In the genomic region with DNA sequence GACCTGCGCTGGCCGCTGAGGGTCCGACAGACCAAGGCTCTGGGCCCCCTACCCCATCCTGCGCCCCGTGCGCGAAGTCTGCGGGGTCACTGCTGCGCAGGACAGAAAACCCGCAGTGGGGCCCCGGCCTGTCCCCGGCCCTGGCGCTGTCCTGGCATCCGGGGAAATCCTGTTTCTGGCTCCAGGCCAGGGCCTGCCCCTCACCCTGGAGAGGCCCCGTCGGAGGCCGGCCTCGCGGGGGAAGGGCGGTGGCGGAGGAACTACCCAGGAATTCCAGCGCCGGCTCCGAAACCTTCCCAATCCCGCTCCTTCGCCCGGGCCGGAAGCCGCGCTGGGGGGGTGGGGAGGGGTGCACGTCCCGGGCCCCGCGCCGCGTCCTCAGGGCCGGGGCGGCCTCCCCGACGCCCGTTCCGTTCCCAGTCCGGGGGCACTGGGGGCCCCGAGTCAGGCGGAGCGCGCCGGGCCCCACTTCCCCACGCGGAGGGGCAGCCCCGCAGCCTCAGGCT, we compare ENCODE assay signal across 1 cellular context.
TF ChIP-seq lines count a peak whose summit lies in the region.

No MANE protein-coding gene starts in this region.

TF ChIP-seq in HepG2, 621 proteins besides CTCF, POLR2A, EP300 and RAD21 (continued from another document and continues in another):
- no peak for TF ChIP-seq ZNF768 (CRISPR knock-in tag; IDR thresholded peaks at IDR 0.05)
- no peak for TF ChIP-seq GABPA (IDR thresholded peaks at IDR 0.05; ENCODE audit: low read depth, low read length)
- TF ChIP-seq GABPA (CRISPR knock-in tag; IDR thresholded peaks at IDR 0.05; ENCODE audit: low read depth), result no peak
- TF ChIP-seq TBX2 (CRISPR knock-in tag; IDR thresholded peaks at IDR 0.05; ENCODE audit: borderline replicate concordance), result peak; percentile 37
- peak; percentile 70; the same call in 1 of the 2 replicates for TF ChIP-seq ZFX (CRISPR knock-in tag; IDR thresholded peaks at IDR 0.05; ENCODE audit: low read depth)
- no peak for TF ChIP-seq MIXL1 (CRISPR knock-in tag; IDR thresholded peaks at IDR 0.05)
- TF ChIP-seq AKAP8 (CRISPR knock-in tag; IDR thresholded peaks at IDR 0.05), result no peak
- TF ChIP-seq ZNF543 (CRISPR knock-in tag; IDR thresholded peaks at IDR 0.05), result no peak
- no peak for TF ChIP-seq ZSCAN22 (CRISPR knock-in tag; IDR thresholded peaks at IDR 0.05)
- no peak for TF ChIP-seq DNMT1 (CRISPR knock-in tag; IDR thresholded peaks at IDR 0.05)
- TF ChIP-seq MAFF (IDR thresholded peaks at IDR 0.05; ENCODE audit: low read depth, low read length), result no peak
- TF ChIP-seq SNAPC2 (CRISPR knock-in tag; IDR thresholded peaks at IDR 0.05), result no peak
- TF ChIP-seq, protein P1, sequence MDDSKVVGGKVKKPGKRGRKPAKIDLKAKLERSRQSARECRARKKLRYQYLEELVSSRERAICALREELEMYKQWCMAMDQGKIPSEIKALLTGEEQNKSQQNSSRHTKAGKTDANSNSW (CRISPR knock-in tag; IDR thresholded peaks at IDR 0.05; ENCODE audit: borderline replicate concordance), result no peak
- TF ChIP-seq KAT2B (IDR thresholded peaks at IDR 0.05; ENCODE audit: borderline replicate concordance, low read depth, low read length), result no peak
- TF ChIP-seq ARID2 (CRISPR knock-in tag; IDR thresholded peaks at IDR 0.05; ENCODE audit: borderline replicate concordance), result no peak
- TF ChIP-seq, protein P2, sequence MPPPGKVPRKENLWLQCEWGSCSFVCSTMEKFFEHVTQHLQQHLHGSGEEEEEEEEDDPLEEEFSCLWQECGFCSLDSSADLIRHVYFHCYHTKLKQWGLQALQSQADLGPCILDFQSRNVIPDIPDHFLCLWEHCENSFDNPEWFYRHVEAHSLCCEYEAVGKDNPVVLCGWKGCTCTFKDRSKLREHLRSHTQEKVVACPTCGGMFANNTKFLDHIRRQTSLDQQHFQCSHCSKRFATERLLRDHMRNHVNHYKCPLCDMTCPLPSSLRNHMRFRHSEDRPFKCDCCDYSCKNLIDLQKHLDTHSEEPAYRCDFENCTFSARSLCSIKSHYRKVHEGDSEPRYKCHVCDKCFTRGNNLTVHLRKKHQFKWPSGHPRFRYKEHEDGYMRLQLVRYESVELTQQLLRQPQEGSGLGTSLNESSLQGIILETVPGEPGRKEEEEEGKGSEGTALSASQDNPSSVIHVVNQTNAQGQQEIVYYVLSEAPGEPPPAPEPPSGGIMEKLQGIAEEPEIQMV (CRISPR knock-in tag; IDR thresholded peaks at IDR 0.05; ENCODE audit: low read depth), result no peak
- no peak for TF ChIP-seq EZH2 (conservative IDR thresholded peaks at IDR 0.05; ENCODE audit: low read depth, low read length)
- TF ChIP-seq ZKSCAN8 (CRISPR knock-in tag; IDR thresholded peaks at IDR 0.05; ENCODE audit: borderline replicate concordance), result no peak
- no peak for TF ChIP-seq ZNF317 (CRISPR knock-in tag; IDR thresholded peaks at IDR 0.05)
- no peak for TF ChIP-seq ZNF101 (CRISPR knock-in tag; IDR thresholded peaks at IDR 0.05; ENCODE audit: borderline replicate concordance, low read depth)
- TF ChIP-seq ZSCAN20 (CRISPR knock-in tag; IDR thresholded peaks at IDR 0.05; ENCODE audit: borderline replicate concordance), result no peak
- TF ChIP-seq, protein P3, sequence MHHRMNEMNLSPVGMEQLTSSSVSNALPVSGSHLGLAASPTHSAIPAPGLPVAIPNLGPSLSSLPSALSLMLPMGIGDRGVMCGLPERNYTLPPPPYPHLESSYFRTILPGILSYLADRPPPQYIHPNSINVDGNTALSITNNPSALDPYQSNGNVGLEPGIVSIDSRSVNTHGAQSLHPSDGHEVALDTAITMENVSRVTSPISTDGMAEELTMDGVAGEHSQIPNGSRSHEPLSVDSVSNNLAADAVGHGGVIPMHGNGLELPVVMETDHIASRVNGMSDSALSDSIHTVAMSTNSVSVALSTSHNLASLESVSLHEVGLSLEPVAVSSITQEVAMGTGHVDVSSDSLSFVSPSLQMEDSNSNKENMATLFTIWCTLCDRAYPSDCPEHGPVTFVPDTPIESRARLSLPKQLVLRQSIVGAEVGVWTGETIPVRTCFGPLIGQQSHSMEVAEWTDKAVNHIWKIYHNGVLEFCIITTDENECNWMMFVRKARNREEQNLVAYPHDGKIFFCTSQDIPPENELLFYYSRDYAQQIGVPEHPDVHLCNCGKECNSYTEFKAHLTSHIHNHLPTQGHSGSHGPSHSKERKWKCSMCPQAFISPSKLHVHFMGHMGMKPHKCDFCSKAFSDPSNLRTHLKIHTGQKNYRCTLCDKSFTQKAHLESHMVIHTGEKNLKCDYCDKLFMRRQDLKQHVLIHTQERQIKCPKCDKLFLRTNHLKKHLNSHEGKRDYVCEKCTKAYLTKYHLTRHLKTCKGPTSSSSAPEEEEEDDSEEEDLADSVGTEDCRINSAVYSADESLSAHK (CRISPR knock-in tag; IDR thresholded peaks at IDR 0.05; ENCODE audit: borderline replicate concordance), result no peak
- TF ChIP-seq MATR3 (CRISPR knock-in tag; IDR thresholded peaks at IDR 0.05), result no peak
- TF ChIP-seq SP4 (CRISPR knock-in tag; IDR thresholded peaks at IDR 0.05), result no peak
- TF ChIP-seq, protein P4, sequence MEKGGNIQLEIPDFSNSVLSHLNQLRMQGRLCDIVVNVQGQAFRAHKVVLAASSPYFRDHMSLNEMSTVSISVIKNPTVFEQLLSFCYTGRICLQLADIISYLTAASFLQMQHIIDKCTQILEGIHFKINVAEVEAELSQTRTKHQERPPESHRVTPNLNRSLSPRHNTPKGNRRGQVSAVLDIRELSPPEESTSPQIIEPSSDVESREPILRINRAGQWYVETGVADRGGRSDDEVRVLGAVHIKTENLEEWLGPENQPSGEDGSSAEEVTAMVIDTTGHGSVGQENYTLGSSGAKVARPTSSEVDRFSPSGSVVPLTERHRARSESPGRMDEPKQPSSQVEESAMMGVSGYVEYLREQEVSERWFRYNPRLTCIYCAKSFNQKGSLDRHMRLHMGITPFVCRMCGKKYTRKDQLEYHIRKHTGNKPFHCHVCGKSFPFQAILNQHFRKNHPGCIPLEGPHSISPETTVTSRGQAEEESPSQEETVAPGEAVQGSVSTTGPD (CRISPR knock-in tag; IDR thresholded peaks at IDR 0.05), result no peak
- no peak; the same call in none of the 2 replicates for TF ChIP-seq ZNF777 (CRISPR knock-in tag; IDR thresholded peaks at IDR 0.05)
- no peak for TF ChIP-seq NBN (conservative IDR thresholded peaks at IDR 0.05)
- TF ChIP-seq ZNF224 (CRISPR knock-in tag; IDR thresholded peaks at IDR 0.05), result no peak
- TF ChIP-seq, protein P5, sequence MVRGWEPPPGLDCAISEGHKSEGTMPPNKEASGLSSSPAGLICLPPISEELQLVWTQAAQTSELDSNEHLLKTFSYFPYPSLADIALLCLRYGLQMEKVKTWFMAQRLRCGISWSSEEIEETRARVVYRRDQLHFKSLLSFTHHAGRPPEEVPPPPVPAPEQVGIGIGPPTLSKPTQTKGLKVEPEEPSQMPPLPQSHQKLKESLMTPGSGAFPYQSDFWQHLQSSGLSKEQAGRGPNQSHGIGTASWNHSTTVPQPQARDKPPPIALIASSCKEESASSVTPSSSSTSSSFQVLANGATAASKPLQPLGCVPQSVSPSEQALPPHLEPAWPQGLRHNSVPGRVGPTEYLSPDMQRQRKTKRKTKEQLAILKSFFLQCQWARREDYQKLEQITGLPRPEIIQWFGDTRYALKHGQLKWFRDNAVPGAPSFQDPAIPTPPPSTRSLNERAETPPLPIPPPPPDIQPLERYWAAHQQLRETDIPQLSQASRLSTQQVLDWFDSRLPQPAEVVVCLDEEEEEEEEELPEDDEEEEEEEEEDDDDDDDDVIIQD (CRISPR knock-in tag; IDR thresholded peaks at IDR 0.05; ENCODE audit: low read depth), result no peak
- no peak for TF ChIP-seq MTF1 (CRISPR knock-in tag; IDR thresholded peaks at IDR 0.05)
- no peak for TF ChIP-seq ZSCAN21 (CRISPR knock-in tag; IDR thresholded peaks at IDR 0.05; ENCODE audit: borderline replicate concordance)
- no peak for TF ChIP-seq U2AF2 (IDR thresholded peaks at IDR 0.05; ENCODE audit: low read depth, low read length)
- TF ChIP-seq PCBP1 (IDR thresholded peaks at IDR 0.05; ENCODE audit: borderline replicate concordance, low read depth, low read length), result no peak
- no peak for TF ChIP-seq ZFP37 (CRISPR knock-in tag; IDR thresholded peaks at IDR 0.05; ENCODE audit: borderline replicate concordance)
- TF ChIP-seq, protein P6, sequence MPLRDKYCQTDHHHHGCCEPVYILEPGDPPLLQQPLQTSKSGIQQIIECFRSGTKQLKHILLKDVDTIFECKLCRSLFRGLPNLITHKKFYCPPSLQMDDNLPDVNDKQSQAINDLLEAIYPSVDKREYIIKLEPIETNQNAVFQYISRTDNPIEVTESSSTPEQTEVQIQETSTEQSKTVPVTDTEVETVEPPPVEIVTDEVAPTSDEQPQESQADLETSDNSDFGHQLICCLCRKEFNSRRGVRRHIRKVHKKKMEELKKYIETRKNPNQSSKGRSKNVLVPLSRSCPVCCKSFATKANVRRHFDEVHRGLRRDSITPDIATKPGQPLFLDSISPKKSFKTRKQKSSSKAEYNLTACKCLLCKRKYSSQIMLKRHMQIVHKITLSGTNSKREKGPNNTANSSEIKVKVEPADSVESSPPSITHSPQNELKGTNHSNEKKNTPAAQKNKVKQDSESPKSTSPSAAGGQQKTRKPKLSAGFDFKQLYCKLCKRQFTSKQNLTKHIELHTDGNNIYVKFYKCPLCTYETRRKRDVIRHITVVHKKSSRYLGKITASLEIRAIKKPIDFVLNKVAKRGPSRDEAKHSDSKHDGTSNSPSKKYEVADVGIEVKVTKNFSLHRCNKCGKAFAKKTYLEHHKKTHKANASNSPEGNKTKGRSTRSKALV (CRISPR knock-in tag; IDR thresholded peaks at IDR 0.05), result 0 out of 2 replicates have a peak, but pooled peaks have one; percentile 44
- TF ChIP-seq, protein P7, sequence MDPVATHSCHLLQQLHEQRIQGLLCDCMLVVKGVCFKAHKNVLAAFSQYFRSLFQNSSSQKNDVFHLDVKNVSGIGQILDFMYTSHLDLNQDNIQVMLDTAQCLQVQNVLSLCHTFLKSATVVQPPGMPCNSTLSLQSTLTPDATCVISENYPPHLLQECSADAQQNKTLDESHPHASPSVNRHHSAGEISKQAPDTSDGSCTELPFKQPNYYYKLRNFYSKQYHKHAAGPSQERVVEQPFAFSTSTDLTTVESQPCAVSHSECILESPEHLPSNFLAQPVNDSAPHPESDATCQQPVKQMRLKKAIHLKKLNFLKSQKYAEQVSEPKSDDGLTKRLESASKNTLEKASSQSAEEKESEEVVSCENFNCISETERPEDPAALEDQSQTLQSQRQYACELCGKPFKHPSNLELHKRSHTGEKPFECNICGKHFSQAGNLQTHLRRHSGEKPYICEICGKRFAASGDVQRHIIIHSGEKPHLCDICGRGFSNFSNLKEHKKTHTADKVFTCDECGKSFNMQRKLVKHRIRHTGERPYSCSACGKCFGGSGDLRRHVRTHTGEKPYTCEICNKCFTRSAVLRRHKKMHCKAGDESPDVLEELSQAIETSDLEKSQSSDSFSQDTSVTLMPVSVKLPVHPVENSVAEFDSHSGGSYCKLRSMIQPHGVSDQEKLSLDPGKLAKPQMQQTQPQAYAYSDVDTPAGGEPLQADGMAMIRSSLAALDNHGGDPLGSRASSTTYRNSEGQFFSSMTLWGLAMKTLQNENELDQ (CRISPR knock-in tag; IDR thresholded peaks at IDR 0.05; ENCODE audit: borderline replicate concordance), result no peak
- TF ChIP-seq CCAR2 (optimal IDR thresholded peaks at IDR 0.05; ENCODE audit: low read depth, low read length), result no peak
- TF ChIP-seq PTBP1 (IDR thresholded peaks at IDR 0.05; ENCODE audit: low read depth, low read length, poor library complexity, severe bottlenecking), result no peak
- TF ChIP-seq ZBTB7A (CRISPR knock-in tag; IDR thresholded peaks at IDR 0.05), result no peak
- TF ChIP-seq ZBTB7B (CRISPR knock-in tag; IDR thresholded peaks at IDR 0.05), result no peak
- no peak for TF ChIP-seq ZBTB21 (CRISPR knock-in tag; IDR thresholded peaks at IDR 0.05)
- TF ChIP-seq RFX1 (IDR thresholded peaks at IDR 0.05), result no peak
- TF ChIP-seq BCL6 (CRISPR knock-in tag; IDR thresholded peaks at IDR 0.05), result peak; percentile 75
- TF ChIP-seq WIZ (CRISPR knock-in tag; IDR thresholded peaks at IDR 0.05), result no peak
- TF ChIP-seq, protein P8, sequence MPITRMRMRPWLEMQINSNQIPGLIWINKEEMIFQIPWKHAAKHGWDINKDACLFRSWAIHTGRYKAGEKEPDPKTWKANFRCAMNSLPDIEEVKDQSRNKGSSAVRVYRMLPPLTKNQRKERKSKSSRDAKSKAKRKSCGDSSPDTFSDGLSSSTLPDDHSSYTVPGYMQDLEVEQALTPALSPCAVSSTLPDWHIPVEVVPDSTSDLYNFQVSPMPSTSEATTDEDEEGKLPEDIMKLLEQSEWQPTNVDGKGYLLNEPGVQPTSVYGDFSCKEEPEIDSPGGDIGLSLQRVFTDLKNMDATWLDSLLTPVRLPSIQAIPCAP (CRISPR knock-in tag; IDR thresholded peaks at IDR 0.05; ENCODE audit: low read depth), result no peak
- no peak for TF ChIP-seq HMG20A (CRISPR knock-in tag; IDR thresholded peaks at IDR 0.05; ENCODE audit: borderline replicate concordance)
- TF ChIP-seq MBNL3 (CRISPR knock-in tag; conservative IDR thresholded peaks at IDR 0.05), result no peak
- TF ChIP-seq NR1H2 (CRISPR knock-in tag; IDR thresholded peaks at IDR 0.05; ENCODE audit: borderline replicate concordance, low read depth), result no peak
- peak; percentile 14; the same call in 1 of the 2 replicates for TF ChIP-seq FOXA3 (CRISPR knock-in tag; IDR thresholded peaks at IDR 0.05)
- no peak for TF ChIP-seq ZSCAN30 (CRISPR knock-in tag; IDR thresholded peaks at IDR 0.05)
- TF ChIP-seq IRF2 (CRISPR knock-in tag; IDR thresholded peaks at IDR 0.05), result no peak
- TF ChIP-seq MYC (CRISPR knock-in tag; IDR thresholded peaks at IDR 0.05; ENCODE audit: borderline replicate concordance), result no peak; the same call in 1 of the 2 replicates
- TF ChIP-seq KDM3A (CRISPR knock-in tag; IDR thresholded peaks at IDR 0.05; ENCODE audit: low read depth), result no peak
- no peak for TF ChIP-seq ZNF772 (CRISPR knock-in tag; IDR thresholded peaks at IDR 0.05)
- TF ChIP-seq, protein P9, sequence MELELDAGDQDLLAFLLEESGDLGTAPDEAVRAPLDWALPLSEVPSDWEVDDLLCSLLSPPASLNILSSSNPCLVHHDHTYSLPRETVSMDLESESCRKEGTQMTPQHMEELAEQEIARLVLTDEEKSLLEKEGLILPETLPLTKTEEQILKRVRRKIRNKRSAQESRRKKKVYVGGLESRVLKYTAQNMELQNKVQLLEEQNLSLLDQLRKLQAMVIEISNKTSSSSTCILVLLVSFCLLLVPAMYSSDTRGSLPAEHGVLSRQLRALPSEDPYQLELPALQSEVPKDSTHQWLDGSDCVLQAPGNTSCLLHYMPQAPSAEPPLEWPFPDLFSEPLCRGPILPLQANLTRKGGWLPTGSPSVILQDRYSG (CRISPR knock-in tag; IDR thresholded peaks at IDR 0.05), result no peak
- TF ChIP-seq REXO4 (CRISPR knock-in tag; IDR thresholded peaks at IDR 0.05; ENCODE audit: borderline replicate concordance), result no peak
- TF ChIP-seq EEA1 (CRISPR knock-in tag; IDR thresholded peaks at IDR 0.05; ENCODE audit: borderline replicate concordance), result peak; percentile 3; the same call in 1 of the 2 replicates
- TF ChIP-seq ZNF841 (CRISPR knock-in tag; IDR thresholded peaks at IDR 0.05; ENCODE audit: borderline replicate concordance), result no peak
- no peak for TF ChIP-seq GFI1 (CRISPR knock-in tag; IDR thresholded peaks at IDR 0.05; ENCODE audit: borderline replicate concordance)
- no peak for TF ChIP-seq SIN3B (IDR thresholded peaks at IDR 0.05; ENCODE audit: low read length)
- no peak for TF ChIP-seq MIER3 (CRISPR knock-in tag; IDR thresholded peaks at IDR 0.05; ENCODE audit: borderline replicate concordance)
- TF ChIP-seq, protein P10, sequence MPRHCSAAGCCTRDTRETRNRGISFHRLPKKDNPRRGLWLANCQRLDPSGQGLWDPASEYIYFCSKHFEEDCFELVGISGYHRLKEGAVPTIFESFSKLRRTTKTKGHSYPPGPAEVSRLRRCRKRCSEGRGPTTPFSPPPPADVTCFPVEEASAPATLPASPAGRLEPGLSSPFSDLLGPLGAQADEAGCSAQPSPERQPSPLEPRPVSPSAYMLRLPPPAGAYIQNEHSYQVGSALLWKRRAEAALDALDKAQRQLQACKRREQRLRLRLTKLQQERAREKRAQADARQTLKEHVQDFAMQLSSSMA (CRISPR knock-in tag; IDR thresholded peaks at IDR 0.05), result no peak
